In genomic region chr7:2953588-2954407, GRCh38 we compare ENCODE assay signal across 17 cellular contexts.
DNase-seq lines count a peak whose midpoint lies in the region; ATAC-seq lines count a peak whose summit lies in the region.
"Had no signal": no experiment of that assay in that cellular context is flagged by ENCODE, and none has a peak within 500 bp of the region (broad histone marks: within the 10 kb centered on the region; RNA-seq: fewer than 3 reads in every experiment).

No MANE protein-coding gene starts in this region.

- H3K4me1 Mint-ChIP-seq in activated CD4-positive, alpha-beta T cell treated with anti-CD3 and anti-CD28 coated beads, Interleukin-2, amount 10 ng/mL, durations not matched to agents 24 days and 14 days, result peaks cover 67% of the 10 kb centered on the region
- H3K4me1 Mint-ChIP-seq in T-helper 2 cell treated with Interferon-gamma antibody and Interleukin-4, amounts not matched to agents 5 μg/mL and 100 μg/mL, for 36 hours (ENCODE audit: low read depth), result peaks cover 55% of the 10 kb centered on the region
- peaks cover 78% of the 10 kb centered on the region for H3K4me1 Mint-ChIP-seq in dendritic cell treated with granulocyte-macrophage colony-stimulating factor and Interleukin-4, amounts not matched to agents 40 ng/mL and 50 ng/mL, for 4 days (ENCODE audit: low read depth)

- peaks cover 10% of the 10 kb centered on the region for H3K9me3 Mint-ChIP-seq in activated CD4-positive, alpha-beta T cell treated with anti-CD3 and anti-CD28 coated beads, Interleukin-2, amount 10 ng/mL, durations not matched to agents 24 days and 14 days
- H3K9me3 Mint-ChIP-seq in T-helper 2 cell treated with Interferon-gamma antibody and Interleukin-4, amounts not matched to agents 5 μg/mL and 100 μg/mL, for 36 hours, result peaks cover 21% of the 10 kb centered on the region
- H3K9me3 Mint-ChIP-seq in dendritic cell treated with granulocyte-macrophage colony-stimulating factor and Interleukin-4, amounts not matched to agents 40 ng/mL and 50 ng/mL, for 4 days, result no peaks in the 10 kb centered on the region

- DNase-seq in activated CD4-positive, alpha-beta T cell treated with anti-CD3 and anti-CD28 coated beads, Interleukin-2, amount 10 ng/mL, durations not matched to agents 24 days and 14 days, result no peak
- DNase-seq in activated CD4-positive, alpha-beta T cell treated with anti-CD3 and anti-CD28 coated beads for 1 hour, result no peak
- no peak for DNase-seq in T-helper 2 cell treated with Interferon-gamma antibody and Interleukin-4, amounts not matched to agents 5 μg/mL and 100 μg/mL, for 36 hours (ENCODE audit: low spot score)
- DNase-seq in sciatic nerve (ENCODE audit: low spot score) (peak; percentile 32), C1 segment of cervical spinal cord (lab: John Stamatoyannopoulos, UW) (no peak)
- DNase-seq: activated CD4-positive, alpha-beta T cell treated with anti-CD3 and anti-CD28 coated beads, Interleukin-2, amount 50 U/mL, for 1 hour; amniotic stem cell; cortex of kidney; GOT3; hippocampal formation; NCI-H1105; NCI-H345; PC-9 had no signal

- ATAC-seq in sciatic nerve (no peak), GM19397 (IDR thresholded peaks at IDR 0.05; ENCODE audit: unreplicated experiment) (no peak), HG03095 (IDR thresholded peaks at IDR 0.05; ENCODE audit: unreplicated experiment) (no peak)
- ATAC-seq: left ventricle myocardium superior had no signal

- H3K36me3 Mint-ChIP-seq in activated CD4-positive, alpha-beta T cell treated with anti-CD3 and anti-CD28 coated beads, Interleukin-2, amount 10 ng/mL, durations not matched to agents 24 days and 14 days (ENCODE audit: low read depth), result peaks cover 73% of the 10 kb centered on the region
- H3K36me3 Mint-ChIP-seq in T-helper 2 cell treated with Interferon-gamma antibody and Interleukin-4, amounts not matched to agents 5 μg/mL and 100 μg/mL, for 36 hours (ENCODE audit: low read depth), result peaks cover 81% of the 10 kb centered on the region
- H3K36me3 Mint-ChIP-seq in dendritic cell treated with granulocyte-macrophage colony-stimulating factor and Interleukin-4, amounts not matched to agents 40 ng/mL and 50 ng/mL, for 4 days (ENCODE audit: low read depth), result no peaks in the 10 kb centered on the region

- intact Hi-C loops in activated CD4-positive, alpha-beta T cell treated with anti-CD3 and anti-CD28 coated beads, Interleukin-2, amount 10 ng/mL, durations not matched to agents 24 days and 14 days (cut with micrococcal nuclease), result no loop called here
- intact Hi-C loops in dendritic cell treated with granulocyte-macrophage colony-stimulating factor and Interleukin-4, amounts not matched to agents 40 ng/mL and 50 ng/mL, for 4 days (cut with micrococcal nuclease), result no loop called here
- intact Hi-C loops in sciatic nerve (cut with DNase I), result no loop called here

- H3K4me3 Mint-ChIP-seq in activated CD4-positive, alpha-beta T cell treated with anti-CD3 and anti-CD28 coated beads, Interleukin-2, amount 10 ng/mL, durations not matched to agents 24 days and 14 days, result peak overlapping the region; percentile 48
- no peak overlapping the region for H3K4me3 Mint-ChIP-seq in T-helper 2 cell treated with Interferon-gamma antibody and Interleukin-4, amounts not matched to agents 5 μg/mL and 100 μg/mL, for 36 hours
- no peak overlapping the region for H3K4me3 Mint-ChIP-seq in dendritic cell treated with granulocyte-macrophage colony-stimulating factor and Interleukin-4, amounts not matched to agents 40 ng/mL and 50 ng/mL, for 4 days

- peak overlapping the region; percentile 85 for H3K27ac Mint-ChIP-seq in activated CD4-positive, alpha-beta T cell treated with anti-CD3 and anti-CD28 coated beads, Interleukin-2, amount 10 ng/mL, durations not matched to agents 24 days and 14 days
- H3K27ac Mint-ChIP-seq in T-helper 2 cell treated with Interferon-gamma antibody and Interleukin-4, amounts not matched to agents 5 μg/mL and 100 μg/mL, for 36 hours, result peak overlapping the region; percentile 62
- peak overlapping the region; percentile 65 for H3K27ac Mint-ChIP-seq in dendritic cell treated with granulocyte-macrophage colony-stimulating factor and Interleukin-4, amounts not matched to agents 40 ng/mL and 50 ng/mL, for 4 days

- no peaks in the 10 kb centered on the region for H3K27me3 Mint-ChIP-seq in activated CD4-positive, alpha-beta T cell treated with anti-CD3 and anti-CD28 coated beads, Interleukin-2, amount 10 ng/mL, durations not matched to agents 24 days and 14 days
- H3K27me3 Mint-ChIP-seq in T-helper 2 cell treated with Interferon-gamma antibody and Interleukin-4, amounts not matched to agents 5 μg/mL and 100 μg/mL, for 36 hours (ENCODE audit: low read depth), result no peaks in the 10 kb centered on the region
- H3K27me3 Mint-ChIP-seq in dendritic cell treated with granulocyte-macrophage colony-stimulating factor and Interleukin-4, amounts not matched to agents 40 ng/mL and 50 ng/mL, for 4 days, result peaks cover 5% of the 10 kb centered on the region
